In genomic region chr5:133612021-133612860, GRCh38 we compare ENCODE assay signal across 8 cellular contexts. TPM values are rescaled to one million over a fixed set of nuclear protein-coding genes. Genes with fewer than 3 reads are reported as not detected.
DNase-seq lines count a peak whose midpoint lies in the region; ATAC-seq, FAIRE-seq and TF ChIP-seq lines count a peak whose summit lies in the region.

TSS of gene FSTL4 (minus strand) at chr5:133612541.

- TF ChIP-seq CTCF in GM12865 (IDR thresholded peaks at IDR 0.05; ENCODE audit: insufficient read depth, low read depth, low read length, missing control alignments), result no peak
- TF ChIP-seq CTCF in left lung (IDR thresholded peaks at IDR 0.05), result no peak

- H3K27ac ChIP-seq in left lung, result no peak within 1 kb of the TSS

- peaks cover 10 to 24% of the 10 kb centered on the region in 2 donors for H3K4me1 ChIP-seq in left lung

- no peak for TF ChIP-seq POLR2A in H54 (IDR thresholded peaks at IDR 0.05; ENCODE audit: low read depth, low read length)

- H3K36me3 ChIP-seq in left lung, result no peaks in the 10 kb centered on the region

- intact Hi-C loops in left lung (cut with DNase I), result no loop called here

- FAIRE-seq in H54 (lab: Jason Lieb, UNC), result no peak

- H3K4me3 ChIP-seq in GM12865 (ENCODE audit: low read depth, low read length) (no peak within 1 kb of the TSS), left lung (peak within 1 kb of the TSS; percentile 13 to 37)

- peak; percentile 78 for ATAC-seq in left lung
- no peak for ATAC-seq in GM18517 (IDR thresholded peaks at IDR 0.05; ENCODE audit: unreplicated experiment)
- no peak for ATAC-seq in GM19452 (IDR thresholded peaks at IDR 0.05; ENCODE audit: unreplicated experiment)

- peaks cover 45 to 78% of the 10 kb centered on the region in 2 donors for H3K27me3 ChIP-seq in left lung

- peak; percentile 11 for DNase-seq in GM12865 (ENCODE audit: low read depth)
- DNase-seq in NCI-H345 (lab: John Stamatoyannopoulos, UW), result peak; percentile 81
- DNase-seq in astrocyte of the hippocampus (ENCODE audit: low read depth, low spot score), result peak; percentile 31
- peak; percentile 40 to 89 for DNase-seq in left lung
- peak; percentile 6 for DNase-seq in stimulated activated naive CD4-positive, alpha-beta T cell treated with Interleukin-2 at 50 U/mL for 16 hours (lab: John Stamatoyannopoulos, UW)
- DNase-seq in H54 (ENCODE audit: insufficient read length, low spot score), result no peak

- no peaks in the 10 kb centered on the region for H3K9me3 ChIP-seq in left lung

RNA-seq across cellular contexts. Expression of gene FSTL4, which starts in this region (rescaled TPM):
- total RNA-seq in left lung, result 1 to 10 TPM; 1.1 to 2.9 TPM
